1 cellular context compared by ENCODE assay signal in the genomic region with DNA sequence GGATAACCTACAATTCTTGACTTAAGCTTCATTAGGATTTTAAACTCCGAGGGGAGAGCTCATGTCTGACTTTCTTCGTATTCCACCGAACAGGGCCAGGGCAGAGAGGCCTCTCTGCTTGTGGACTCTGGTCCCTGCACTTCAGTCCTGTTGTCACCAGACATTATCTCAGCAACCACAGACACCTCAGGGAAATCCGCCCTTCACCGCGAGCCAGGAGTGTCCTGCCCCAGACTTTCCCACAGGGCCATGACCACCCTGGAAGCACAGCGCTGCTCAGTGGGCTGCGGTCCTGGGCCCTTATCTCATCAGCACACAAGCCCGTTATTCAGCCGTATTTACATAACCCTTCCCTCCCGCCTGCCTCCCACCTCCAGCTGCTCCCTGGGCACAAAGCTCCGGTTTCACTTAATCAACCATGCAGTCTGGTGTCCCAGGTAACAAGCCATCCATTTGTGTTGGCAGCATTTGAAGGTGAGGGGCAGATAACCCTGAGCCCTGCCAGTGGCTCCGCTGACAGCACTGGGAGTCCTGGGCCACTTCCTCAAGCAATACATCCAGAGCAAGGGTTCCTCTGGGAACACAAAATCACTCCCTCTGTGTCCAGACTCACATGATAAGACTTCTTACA.
TF ChIP-seq lines count a peak whose summit lies in the region.

No MANE protein-coding gene starts in this region.

TF ChIP-seq in HepG2, 621 proteins besides CTCF, POLR2A, EP300 and RAD21 (continued from another document and continues in another):
- peak; percentile 90 for TF ChIP-seq ZMYM4 (CRISPR knock-in tag; IDR thresholded peaks at IDR 0.05)
- peak; percentile 52; the same call in 1 of the 2 replicates for TF ChIP-seq BRCA1 (CRISPR knock-in tag; IDR thresholded peaks at IDR 0.05)
- TF ChIP-seq, protein P1, sequence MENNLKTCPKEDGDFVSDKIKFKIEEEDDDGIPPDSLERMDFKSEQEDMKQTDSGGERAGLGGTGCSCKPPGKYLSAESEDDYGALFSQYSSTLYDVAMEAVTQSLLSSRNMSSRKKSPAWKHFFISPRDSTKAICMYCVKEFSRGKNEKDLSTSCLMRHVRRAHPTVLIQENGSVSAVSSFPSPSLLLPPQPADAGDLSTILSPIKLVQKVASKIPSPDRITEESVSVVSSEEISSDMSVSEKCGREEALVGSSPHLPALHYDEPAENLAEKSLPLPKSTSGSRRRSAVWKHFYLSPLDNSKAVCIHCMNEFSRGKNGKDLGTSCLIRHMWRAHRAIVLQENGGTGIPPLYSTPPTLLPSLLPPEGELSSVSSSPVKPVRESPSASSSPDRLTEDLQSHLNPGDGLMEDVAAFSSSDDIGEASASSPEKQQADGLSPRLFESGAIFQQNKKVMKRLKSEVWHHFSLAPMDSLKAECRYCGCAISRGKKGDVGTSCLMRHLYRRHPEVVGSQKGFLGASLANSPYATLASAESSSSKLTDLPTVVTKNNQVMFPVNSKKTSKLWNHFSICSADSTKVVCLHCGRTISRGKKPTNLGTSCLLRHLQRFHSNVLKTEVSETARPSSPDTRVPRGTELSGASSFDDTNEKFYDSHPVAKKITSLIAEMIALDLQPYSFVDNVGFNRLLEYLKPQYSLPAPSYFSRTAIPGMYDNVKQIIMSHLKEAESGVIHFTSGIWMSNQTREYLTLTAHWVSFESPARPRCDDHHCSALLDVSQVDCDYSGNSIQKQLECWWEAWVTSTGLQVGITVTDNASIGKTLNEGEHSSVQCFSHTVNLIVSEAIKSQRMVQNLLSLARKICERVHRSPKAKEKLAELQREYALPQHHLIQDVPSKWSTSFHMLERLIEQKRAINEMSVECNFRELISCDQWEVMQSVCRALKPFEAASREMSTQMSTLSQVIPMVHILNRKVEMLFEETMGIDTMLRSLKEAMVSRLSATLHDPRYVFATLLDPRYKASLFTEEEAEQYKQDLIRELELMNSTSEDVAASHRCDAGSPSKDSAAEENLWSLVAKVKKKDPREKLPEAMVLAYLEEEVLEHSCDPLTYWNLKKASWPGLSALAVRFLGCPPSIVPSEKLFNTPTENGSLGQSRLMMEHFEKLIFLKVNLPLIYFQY (CRISPR knock-in tag; IDR thresholded peaks at IDR 0.05; ENCODE audit: borderline replicate concordance) = peak; percentile 83
- TF ChIP-seq, protein P2, sequence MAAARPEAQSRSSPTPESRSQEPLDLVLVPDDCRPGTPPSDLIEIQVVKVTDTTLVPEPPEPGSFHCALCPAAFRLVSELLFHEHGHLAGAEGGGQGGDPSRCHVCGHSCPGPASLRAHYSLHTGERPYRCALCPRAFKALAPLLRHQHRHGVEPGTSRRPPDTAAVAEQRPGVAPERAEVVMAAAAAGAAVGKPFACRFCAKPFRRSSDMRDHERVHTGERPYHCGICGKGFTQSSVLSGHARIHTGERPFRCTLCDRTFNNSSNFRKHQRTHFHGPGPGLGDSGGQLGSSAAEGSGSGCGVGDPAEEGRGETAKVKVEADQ (CRISPR knock-in tag; IDR thresholded peaks at IDR 0.05; ENCODE audit: borderline replicate concordance) = peak; percentile 25; the same call in 1 of the 2 replicates
- peak; percentile 33; the same call in 1 of the 2 replicates for TF ChIP-seq SP2 (CRISPR knock-in tag; IDR thresholded peaks at IDR 0.05)
- TF ChIP-seq SPEN (CRISPR knock-in tag; IDR thresholded peaks at IDR 0.05; ENCODE audit: low read depth) = peak; percentile 67; the same call in 1 of the 2 replicates
- TF ChIP-seq CBX1 (IDR thresholded peaks at IDR 0.05; ENCODE audit: low read depth) = peak; percentile 83
- TF ChIP-seq ZNF83 (CRISPR knock-in tag; IDR thresholded peaks at IDR 0.05; ENCODE audit: borderline replicate concordance) = no peak
- peak; percentile 71 for TF ChIP-seq SOX5 (CRISPR knock-in tag; IDR thresholded peaks at IDR 0.05; ENCODE audit: borderline replicate concordance)
- peak; percentile 29; the same call in 1 of the 2 replicates for TF ChIP-seq KLF12 (CRISPR knock-in tag; IDR thresholded peaks at IDR 0.05; ENCODE audit: borderline replicate concordance)
- TF ChIP-seq GZF1 (CRISPR knock-in tag; IDR thresholded peaks at IDR 0.05) = peak; percentile 87
- peak; percentile 56; the same call in 1 of the 2 replicates for TF ChIP-seq THAP11 (CRISPR knock-in tag; IDR thresholded peaks at IDR 0.05)
- TF ChIP-seq FOSL2 (CRISPR knock-in tag; IDR thresholded peaks at IDR 0.05) = peak; percentile 69
- no peak for TF ChIP-seq ZNF570 (CRISPR knock-in tag; IDR thresholded peaks at IDR 0.05; ENCODE audit: borderline replicate concordance)
- TF ChIP-seq, protein P3, sequence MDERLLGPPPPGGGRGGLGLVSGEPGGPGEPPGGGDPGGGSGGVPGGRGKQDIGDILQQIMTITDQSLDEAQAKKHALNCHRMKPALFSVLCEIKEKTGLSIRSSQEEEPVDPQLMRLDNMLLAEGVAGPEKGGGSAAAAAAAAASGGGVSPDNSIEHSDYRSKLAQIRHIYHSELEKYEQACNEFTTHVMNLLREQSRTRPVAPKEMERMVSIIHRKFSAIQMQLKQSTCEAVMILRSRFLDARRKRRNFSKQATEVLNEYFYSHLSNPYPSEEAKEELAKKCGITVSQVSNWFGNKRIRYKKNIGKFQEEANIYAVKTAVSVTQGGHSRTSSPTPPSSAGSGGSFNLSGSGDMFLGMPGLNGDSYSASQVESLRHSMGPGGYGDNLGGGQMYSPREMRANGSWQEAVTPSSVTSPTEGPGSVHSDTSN (CRISPR knock-in tag; IDR thresholded peaks at IDR 0.05) = no peak
- TF ChIP-seq MAZ (IDR thresholded peaks at IDR 0.05; ENCODE audit: borderline replicate concordance, low read depth, low read length) = 0 out of 2 replicates have a peak, but pooled peaks have one; percentile 20
- TF ChIP-seq MAZ (CRISPR knock-in tag; IDR thresholded peaks at IDR 0.05; ENCODE audit: low read depth) = no peak; the same call in 1 of the 2 replicates
- TF ChIP-seq, protein P4, sequence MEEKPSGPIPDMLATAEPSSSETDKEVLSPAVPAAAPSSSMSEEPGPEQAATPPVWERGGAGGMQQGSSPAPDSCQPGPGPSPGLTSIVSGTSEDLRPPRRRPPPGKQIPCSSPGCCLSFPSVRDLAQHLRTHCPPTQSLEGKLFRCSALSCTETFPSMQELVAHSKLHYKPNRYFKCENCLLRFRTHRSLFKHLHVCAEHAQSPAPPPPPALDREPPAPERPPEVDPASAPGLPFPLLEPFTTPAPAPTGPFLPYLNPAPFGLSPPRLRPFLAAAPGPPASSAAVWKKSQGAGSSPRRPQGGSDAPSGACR (CRISPR knock-in tag; IDR thresholded peaks at IDR 0.05) = peak; percentile 79; the same call in 1 of the 2 replicates
- TF ChIP-seq FOXJ3 (CRISPR knock-in tag; IDR thresholded peaks at IDR 0.05; ENCODE audit: borderline replicate concordance) = peak; percentile 84; the same call in 1 of the 2 replicates
- TF ChIP-seq ZIK1 (CRISPR knock-in tag; IDR thresholded peaks at IDR 0.05; ENCODE audit: borderline replicate concordance, low read depth) = peak; percentile 79; the same call in 1 of the 2 replicates
- no peak for TF ChIP-seq ZNF329 (CRISPR knock-in tag; IDR thresholded peaks at IDR 0.05; ENCODE audit: low read depth)
- peak; percentile 61; the same call in 1 of the 2 replicates for TF ChIP-seq ARNT2 (CRISPR knock-in tag; IDR thresholded peaks at IDR 0.05; ENCODE audit: low read depth)
- TF ChIP-seq FOXO1 (CRISPR knock-in tag; IDR thresholded peaks at IDR 0.05) = peak; percentile 89
- TF ChIP-seq, protein P5, sequence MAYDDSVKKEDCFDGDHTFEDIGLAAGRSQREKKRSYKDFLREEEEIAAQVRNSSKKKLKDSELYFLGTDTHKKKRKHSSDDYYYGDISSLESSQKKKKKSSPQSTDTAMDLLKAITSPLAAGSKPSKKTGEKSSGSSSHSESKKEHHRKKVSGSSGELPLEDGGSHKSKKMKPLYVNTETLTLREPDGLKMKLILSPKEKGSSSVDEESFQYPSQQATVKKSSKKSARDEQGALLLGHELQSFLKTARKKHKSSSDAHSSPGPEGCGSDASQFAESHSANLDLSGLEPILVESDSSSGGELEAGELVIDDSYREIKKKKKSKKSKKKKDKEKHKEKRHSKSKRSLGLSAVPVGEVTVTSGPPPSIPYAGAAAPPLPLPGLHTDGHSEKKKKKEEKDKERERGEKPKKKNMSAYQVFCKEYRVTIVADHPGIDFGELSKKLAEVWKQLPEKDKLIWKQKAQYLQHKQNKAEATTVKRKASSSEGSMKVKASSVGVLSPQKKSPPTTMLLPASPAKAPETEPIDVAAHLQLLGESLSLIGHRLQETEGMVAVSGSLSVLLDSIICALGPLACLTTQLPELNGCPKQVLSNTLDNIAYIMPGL (CRISPR knock-in tag; IDR thresholded peaks at IDR 0.05; ENCODE audit: borderline replicate concordance in 1 of 2, low read depth in 1 of 2) = peak in 1 of 2 experiments; percentile 54; a peak in 1 of 4 replicates
- TF ChIP-seq TARDBP (CRISPR knock-in tag; IDR thresholded peaks at IDR 0.05) = peak; percentile 82
- peak; percentile 56; the same call in 1 of the 2 replicates for TF ChIP-seq NCOR1 (IDR thresholded peaks at IDR 0.05; ENCODE audit: borderline replicate concordance, low read length)
- TF ChIP-seq SIX4 (CRISPR knock-in tag; IDR thresholded peaks at IDR 0.05) = peak; percentile 97
- TF ChIP-seq, protein P6, sequence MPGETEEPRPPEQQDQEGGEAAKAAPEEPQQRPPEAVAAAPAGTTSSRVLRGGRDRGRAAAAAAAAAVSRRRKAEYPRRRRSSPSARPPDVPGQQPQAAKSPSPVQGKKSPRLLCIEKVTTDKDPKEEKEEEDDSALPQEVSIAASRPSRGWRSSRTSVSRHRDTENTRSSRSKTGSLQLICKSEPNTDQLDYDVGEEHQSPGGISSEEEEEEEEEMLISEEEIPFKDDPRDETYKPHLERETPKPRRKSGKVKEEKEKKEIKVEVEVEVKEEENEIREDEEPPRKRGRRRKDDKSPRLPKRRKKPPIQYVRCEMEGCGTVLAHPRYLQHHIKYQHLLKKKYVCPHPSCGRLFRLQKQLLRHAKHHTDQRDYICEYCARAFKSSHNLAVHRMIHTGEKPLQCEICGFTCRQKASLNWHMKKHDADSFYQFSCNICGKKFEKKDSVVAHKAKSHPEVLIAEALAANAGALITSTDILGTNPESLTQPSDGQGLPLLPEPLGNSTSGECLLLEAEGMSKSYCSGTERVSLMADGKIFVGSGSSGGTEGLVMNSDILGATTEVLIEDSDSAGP (CRISPR knock-in tag; IDR thresholded peaks at IDR 0.05; ENCODE audit: borderline replicate concordance) = peak; percentile 91
- TF ChIP-seq ZNF788 (CRISPR knock-in tag; IDR thresholded peaks at IDR 0.05; ENCODE audit: borderline replicate concordance) = peak; percentile 88; the same call in 1 of the 2 replicates
- no peak for TF ChIP-seq FOXP1 (IDR thresholded peaks at IDR 0.05)
- peak; percentile 69 for TF ChIP-seq FOXP1 (CRISPR knock-in tag; IDR thresholded peaks at IDR 0.05)
- TF ChIP-seq, protein P7, sequence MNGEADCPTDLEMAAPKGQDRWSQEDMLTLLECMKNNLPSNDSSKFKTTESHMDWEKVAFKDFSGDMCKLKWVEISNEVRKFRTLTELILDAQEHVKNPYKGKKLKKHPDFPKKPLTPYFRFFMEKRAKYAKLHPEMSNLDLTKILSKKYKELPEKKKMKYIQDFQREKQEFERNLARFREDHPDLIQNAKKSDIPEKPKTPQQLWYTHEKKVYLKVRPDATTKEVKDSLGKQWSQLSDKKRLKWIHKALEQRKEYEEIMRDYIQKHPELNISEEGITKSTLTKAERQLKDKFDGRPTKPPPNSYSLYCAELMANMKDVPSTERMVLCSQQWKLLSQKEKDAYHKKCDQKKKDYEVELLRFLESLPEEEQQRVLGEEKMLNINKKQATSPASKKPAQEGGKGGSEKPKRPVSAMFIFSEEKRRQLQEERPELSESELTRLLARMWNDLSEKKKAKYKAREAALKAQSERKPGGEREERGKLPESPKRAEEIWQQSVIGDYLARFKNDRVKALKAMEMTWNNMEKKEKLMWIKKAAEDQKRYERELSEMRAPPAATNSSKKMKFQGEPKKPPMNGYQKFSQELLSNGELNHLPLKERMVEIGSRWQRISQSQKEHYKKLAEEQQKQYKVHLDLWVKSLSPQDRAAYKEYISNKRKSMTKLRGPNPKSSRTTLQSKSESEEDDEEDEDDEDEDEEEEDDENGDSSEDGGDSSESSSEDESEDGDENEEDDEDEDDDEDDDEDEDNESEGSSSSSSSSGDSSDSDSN (CRISPR knock-in tag; IDR thresholded peaks at IDR 0.05) = peak; percentile 80
- TF ChIP-seq HDAC2 (CRISPR knock-in tag; IDR thresholded peaks at IDR 0.05) = peak; percentile 93
- no peak; the same call in 1 of the 2 replicates for TF ChIP-seq ZKSCAN8 (CRISPR knock-in tag; IDR thresholded peaks at IDR 0.05; ENCODE audit: borderline replicate concordance)
- TF ChIP-seq, protein P8, sequence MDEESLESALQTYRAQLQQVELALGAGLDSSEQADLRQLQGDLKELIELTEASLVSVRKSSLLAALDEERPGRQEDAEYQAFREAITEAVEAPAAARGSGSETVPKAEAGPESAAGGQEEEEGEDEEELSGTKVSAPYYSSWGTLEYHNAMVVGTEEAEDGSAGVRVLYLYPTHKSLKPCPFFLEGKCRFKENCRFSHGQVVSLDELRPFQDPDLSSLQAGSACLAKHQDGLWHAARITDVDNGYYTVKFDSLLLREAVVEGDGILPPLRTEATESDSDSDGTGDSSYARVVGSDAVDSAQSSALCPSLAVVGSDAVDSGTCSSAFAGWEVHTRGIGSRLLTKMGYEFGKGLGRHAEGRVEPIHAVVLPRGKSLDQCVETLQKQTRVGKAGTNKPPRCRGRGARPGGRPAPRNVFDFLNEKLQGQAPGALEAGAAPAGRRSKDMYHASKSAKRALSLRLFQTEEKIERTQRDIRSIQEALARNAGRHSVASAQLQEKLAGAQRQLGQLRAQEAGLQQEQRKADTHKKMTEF (CRISPR knock-in tag; IDR thresholded peaks at IDR 0.05) = peak; percentile 80
- TF ChIP-seq, protein P9, sequence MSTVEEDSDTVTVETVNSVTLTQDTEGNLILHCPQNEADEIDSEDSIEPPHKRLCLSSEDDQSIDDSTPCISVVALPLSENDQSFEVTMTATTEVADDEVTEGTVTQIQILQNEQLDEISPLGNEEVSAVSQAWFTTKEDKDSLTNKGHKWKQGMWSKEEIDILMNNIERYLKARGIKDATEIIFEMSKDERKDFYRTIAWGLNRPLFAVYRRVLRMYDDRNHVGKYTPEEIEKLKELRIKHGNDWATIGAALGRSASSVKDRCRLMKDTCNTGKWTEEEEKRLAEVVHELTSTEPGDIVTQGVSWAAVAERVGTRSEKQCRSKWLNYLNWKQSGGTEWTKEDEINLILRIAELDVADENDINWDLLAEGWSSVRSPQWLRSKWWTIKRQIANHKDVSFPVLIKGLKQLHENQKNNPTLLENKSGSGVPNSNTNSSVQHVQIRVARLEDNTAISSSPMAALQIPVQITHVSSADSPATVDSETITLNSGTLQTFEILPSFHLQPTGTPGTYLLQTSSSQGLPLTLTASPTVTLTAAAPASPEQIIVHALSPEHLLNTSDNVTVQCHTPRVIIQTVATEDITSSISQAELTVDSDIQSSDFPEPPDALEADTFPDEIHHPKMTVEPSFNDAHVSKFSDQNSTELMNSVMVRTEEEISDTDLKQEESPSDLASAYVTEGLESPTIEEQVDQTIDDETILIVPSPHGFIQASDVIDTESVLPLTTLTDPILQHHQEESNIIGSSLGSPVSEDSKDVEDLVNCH (CRISPR knock-in tag; IDR thresholded peaks at IDR 0.05) = no peak
- 0 out of 2 replicates have a peak, but pooled peaks have one; percentile 62 for TF ChIP-seq NCOA1 (CRISPR knock-in tag; IDR thresholded peaks at IDR 0.05)
- TF ChIP-seq PHF8 (CRISPR knock-in tag; IDR thresholded peaks at IDR 0.05) = peak; percentile 45; the same call in 1 of the 2 replicates
- TF ChIP-seq NAIF1 (CRISPR knock-in tag; IDR thresholded peaks at IDR 0.05; ENCODE audit: borderline replicate concordance) = no peak
